ENCODE assay signal across 1 cellular context in genomic region chr1:205244383-205244782, GRCh38.
A peak's percentile ranks its signal among the peaks of the same experiment; 100 is the strongest.
TF ChIP-seq lines count a peak whose summit lies in the region.

No MANE protein-coding gene starts in this region.

TF ChIP-seq in K562, 482 proteins besides CTCF, POLR2A, EP300 and RAD21:
- TF ChIP-seq, protein P1, sequence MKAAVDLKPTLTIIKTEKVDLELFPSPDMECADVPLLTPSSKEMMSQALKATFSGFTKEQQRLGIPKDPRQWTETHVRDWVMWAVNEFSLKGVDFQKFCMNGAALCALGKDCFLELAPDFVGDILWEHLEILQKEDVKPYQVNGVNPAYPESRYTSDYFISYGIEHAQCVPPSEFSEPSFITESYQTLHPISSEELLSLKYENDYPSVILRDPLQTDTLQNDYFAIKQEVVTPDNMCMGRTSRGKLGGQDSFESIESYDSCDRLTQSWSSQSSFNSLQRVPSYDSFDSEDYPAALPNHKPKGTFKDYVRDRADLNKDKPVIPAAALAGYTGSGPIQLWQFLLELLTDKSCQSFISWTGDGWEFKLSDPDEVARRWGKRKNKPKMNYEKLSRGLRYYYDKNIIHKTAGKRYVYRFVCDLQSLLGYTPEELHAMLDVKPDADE (conservative IDR thresholded peaks at IDR 0.05; ENCODE audit: control insufficient read depth, low read depth, low read length), result no peak
- peak; percentile 63; the same call in 1 of the 2 replicates for TF ChIP-seq ZBTB33 (CRISPR knock-in tag; IDR thresholded peaks at IDR 0.05)
